In genomic region chr1:25858494-25858893, GRCh38 we compare ENCODE assay signal across 8 cellular contexts. TPM values are rescaled to one million over a fixed set of nuclear protein-coding genes. Genes with fewer than 3 reads are reported as not detected.
DNase-seq lines count a peak whose midpoint lies in the region; ATAC-seq and TF ChIP-seq lines count a peak whose summit lies in the region.

No MANE protein-coding gene starts in this region.

- H3K27ac ChIP-seq in C4-2B (peak overlapping the region; percentile 84), ascending aorta (no peak overlapping the region)

- peaks cover 15 to 22% (median 18%) of the 10 kb centered on the region in 3 donors for H3K4me1 Mint-ChIP-seq in IgD-negative memory B cell

- H3K4me3 ChIP-seq in ascending aorta (peak overlapping the region; percentile 68 to 70), mononuclear cell (ENCODE audit: low read length) (peak overlapping the region; percentile 76)

- H3K27me3 ChIP-seq in ascending aorta = no peaks in the 10 kb centered on the region
- no peaks in the 10 kb centered on the region for H3K27me3 ChIP-seq in mononuclear cell (ENCODE audit: insufficient read depth, low read length)

- no peaks in the 10 kb centered on the region for H3K9me3 ChIP-seq in ascending aorta
- no peaks in the 10 kb centered on the region for H3K9me3 ChIP-seq in mononuclear cell (ENCODE audit: low read depth, low read length)

- DNase-seq in ascending aorta (ENCODE audit: low spot score in 2 of 2) (no peak), HuH-7.5 (ENCODE audit: low spot score) (no peak), SHP77 treated with DMSO at 0.1 percent for 48 hours (lab: John Stamatoyannopoulos, UW) (no peak)

- H3K36me3 Mint-ChIP-seq in IgD-negative memory B cell = peaks cover 3% of the 10 kb centered on the region

- no peaks in the 10 kb centered on the region for H3K27me3 Mint-ChIP-seq in IgD-negative memory B cell

- no peaks in the 10 kb centered on the region for H3K9me3 Mint-ChIP-seq in IgD-negative memory B cell

- peaks cover 5 to 7% of the 10 kb centered on the region in 2 donors for H3K36me3 ChIP-seq in ascending aorta

- peak overlapping the region; percentile 89 to 99 (median 98) for H3K4me3 Mint-ChIP-seq in IgD-negative memory B cell

- intact Hi-C loops in ascending aorta (cut with DNase I) = no loop called here

- TF ChIP-seq CTCF in C4-2B (conservative IDR thresholded peaks at IDR 0.05) (no peak), ascending aorta (IDR thresholded peaks at IDR 0.05) (no peak)

- H3K27ac Mint-ChIP-seq in IgD-negative memory B cell = peak overlapping the region in 2 of 3 donors; percentile 25 to 31

- H3K4me1 ChIP-seq in ascending aorta = peaks cover 5 to 7% of the 10 kb centered on the region in 2 donors
- peaks cover 40% of the 10 kb centered on the region for H3K4me1 ChIP-seq in mononuclear cell (ENCODE audit: insufficient read depth, low read length)

- no peak for ATAC-seq in HG03025 (IDR thresholded peaks at IDR 0.05; ENCODE audit: low FRiP score, unreplicated experiment)
- no peak for ATAC-seq in HG02884 (IDR thresholded peaks at IDR 0.05; ENCODE audit: unreplicated experiment)

RNA-seq across cellular contexts. Expression of gene AUNIP, which starts 0.8 kb away (rescaled TPM):
- not detected for polyA plus RNA-seq in IgD-negative memory B cell
- not detected for total RNA-seq in ascending aorta
- total RNA-seq in mononuclear cell = 0.94 TPM

RNA-seq across cellular contexts. Expression of gene PAQR7, which starts 17.0 kb away (rescaled TPM):
- 0.73 TPM for polyA plus RNA-seq in IgD-negative memory B cell
- total RNA-seq in ascending aorta (6.9 TPM), mononuclear cell (3.5 TPM)

RNA-seq across cellular contexts. Expression of gene MTFR1L, which starts 38.7 kb away (rescaled TPM):
- 39.6 TPM for polyA plus RNA-seq in IgD-negative memory B cell
- total RNA-seq in ascending aorta = 20.9 TPM
- 17.0 TPM for total RNA-seq in mononuclear cell

RNA-seq across cellular contexts. Expression of gene STMN1, which starts 47.7 kb away (rescaled TPM):
- polyA plus RNA-seq in IgD-negative memory B cell = 47.4 TPM
- total RNA-seq in ascending aorta (16.8 TPM), mononuclear cell (6.4 TPM)

RNA-seq across cellular contexts. Expression of gene SELENON, which starts 58.5 kb away (rescaled TPM):
- 1.2 TPM for polyA plus RNA-seq in IgD-negative memory B cell
- total RNA-seq in ascending aorta (208 TPM), mononuclear cell (13.4 TPM)
